8 cellular contexts compared by ENCODE assay signal in genomic region chr1:25796807-25797458, GRCh38. TPM values are rescaled to one million over a fixed set of nuclear protein-coding genes. Genes with fewer than 3 reads are reported as not detected.
A peak's percentile ranks its signal among the peaks of the same experiment; 100 is the strongest.
DNase-seq lines count a peak whose midpoint lies in the region; ATAC-seq, FAIRE-seq and TF ChIP-seq lines count a peak whose summit lies in the region.

No MANE protein-coding gene starts in this region.

- H3K4me1 Mint-ChIP-seq in activated CD8-positive, alpha-beta memory T cell treated with anti-CD3 and anti-CD28 coated beads, Interleukin-2, amount 10 ng/mL, durations not matched to agents 7 days and 5 days: peaks cover 26% of the 10 kb centered on the region

- H3K27ac Mint-ChIP-seq in activated CD8-positive, alpha-beta memory T cell treated with anti-CD3 and anti-CD28 coated beads, Interleukin-2, amount 10 ng/mL, durations not matched to agents 7 days and 5 days: peak overlapping the region; percentile 20

- peak overlapping the region; percentile 37 for H3K27ac ChIP-seq in C4-2B

- DNase-seq in HuH-7.5 (ENCODE audit: low spot score) (peak; percentile 83), NOMO-1 treated with dmso at 0.1 percent for 144 hours (lab: John Stamatoyannopoulos, UW; ENCODE audit: unreplicated experiment) (peak; percentile 69), mucosa of gallbladder (ENCODE audit: low spot score) (peak; percentile 87)
- peak; percentile 87 for DNase-seq in activated CD8-positive, alpha-beta memory T cell treated with anti-CD3 and anti-CD28 coated beads, Interleukin-2, amount 10 ng/mL, durations not matched to agents 7 days and 5 days
- DNase-seq in stimulated activated CD8-positive, alpha-beta memory T cell treated with anti-CD3 and anti-CD28 coated beads, Interleukin-4, amount 100 ng/mL, for 48 hours: peak; percentile 95

- H3K4me3 Mint-ChIP-seq in activated CD8-positive, alpha-beta memory T cell treated with anti-CD3 and anti-CD28 coated beads, Interleukin-2, amount 10 ng/mL, durations not matched to agents 7 days and 5 days: peak overlapping the region; percentile 8

- H3K9me3 Mint-ChIP-seq in activated CD8-positive, alpha-beta memory T cell treated with anti-CD3 and anti-CD28 coated beads, Interleukin-2, amount 10 ng/mL, durations not matched to agents 7 days and 5 days (ENCODE audit: low read depth): no peaks in the 10 kb centered on the region

- H3K36me3 Mint-ChIP-seq in activated CD8-positive, alpha-beta memory T cell treated with anti-CD3 and anti-CD28 coated beads, Interleukin-2, amount 10 ng/mL, durations not matched to agents 7 days and 5 days: no peaks in the 10 kb centered on the region

- FAIRE-seq in endometrium (lab: Jason Lieb, UNC): peak; percentile 57

- TF ChIP-seq CTCF in C4-2B (conservative IDR thresholded peaks at IDR 0.05): peak; percentile 73

- peaks cover 41% of the 10 kb centered on the region for H3K27me3 Mint-ChIP-seq in activated CD8-positive, alpha-beta memory T cell treated with anti-CD3 and anti-CD28 coated beads, Interleukin-2, amount 10 ng/mL, durations not matched to agents 7 days and 5 days

- ATAC-seq in activated CD8-positive, alpha-beta memory T cell treated with anti-CD3 and anti-CD28 coated beads, Interleukin-2, amount 10 ng/mL, durations not matched to agents 7 days and 5 days: peak; percentile 73
- ATAC-seq in HG03571 (IDR thresholded peaks at IDR 0.05; ENCODE audit: unreplicated experiment): no peak

- CTCF ChIA-PET in activated CD8-positive, alpha-beta memory T cell treated with anti-CD3 and anti-CD28 coated beads, Interleukin-2, amount 10 ng/mL, durations not matched to agents 7 days and 5 days (lab: Charles Lee): interaction anchor here (0.7 to 6.5 kb wide), 11 partner anchors 12 to 243 kb away, joined by 3 to 75 read pairs (median 4); no protein-coding TSS in a partner anchor

RNA-seq across cellular contexts. Expression of gene SELENON, which starts 3.1 kb away (rescaled TPM):
- 1 to 10 TPM; 2.7 to 2.9 TPM for total RNA-seq in activated CD8-positive, alpha-beta memory T cell treated with anti-CD3 and anti-CD28 coated beads, Interleukin-2, amount 10 ng/mL, durations not matched to agents 7 days and 5 days
- 69.7 TPM for total RNA-seq in mucosa of gallbladder

RNA-seq across cellular contexts. Expression of gene MTFR1L, which starts 22.8 kb away (rescaled TPM):
- 10 to 100 TPM; 28.9 to 31.2 TPM for total RNA-seq in activated CD8-positive, alpha-beta memory T cell treated with anti-CD3 and anti-CD28 coated beads, Interleukin-2, amount 10 ng/mL, durations not matched to agents 7 days and 5 days
- total RNA-seq in mucosa of gallbladder: 77.1 TPM

Comparison
In these comparisons a context has a peak if more than half of its experiments do, and no peak if none do; other contexts are left out.
1. RNA of gene SELENON, which starts 3.1 kb away (total RNA-seq): 69.7 TPM in mucosa of gallbladder (single experiment); 2.7 to 2.9 TPM in activated CD8-positive, alpha-beta memory T cell treated with anti-CD3 and anti-CD28 coated beads, Interleukin-2, amount 10 ng/mL, durations not matched to agents 7 days and 5 days; every median in the first group is over 10 times any median in the second.
2. Peak in every context shown above with its lines, with median percentiles within 50 percentile points of each other: DNase-seq.